In the genomic region with DNA sequence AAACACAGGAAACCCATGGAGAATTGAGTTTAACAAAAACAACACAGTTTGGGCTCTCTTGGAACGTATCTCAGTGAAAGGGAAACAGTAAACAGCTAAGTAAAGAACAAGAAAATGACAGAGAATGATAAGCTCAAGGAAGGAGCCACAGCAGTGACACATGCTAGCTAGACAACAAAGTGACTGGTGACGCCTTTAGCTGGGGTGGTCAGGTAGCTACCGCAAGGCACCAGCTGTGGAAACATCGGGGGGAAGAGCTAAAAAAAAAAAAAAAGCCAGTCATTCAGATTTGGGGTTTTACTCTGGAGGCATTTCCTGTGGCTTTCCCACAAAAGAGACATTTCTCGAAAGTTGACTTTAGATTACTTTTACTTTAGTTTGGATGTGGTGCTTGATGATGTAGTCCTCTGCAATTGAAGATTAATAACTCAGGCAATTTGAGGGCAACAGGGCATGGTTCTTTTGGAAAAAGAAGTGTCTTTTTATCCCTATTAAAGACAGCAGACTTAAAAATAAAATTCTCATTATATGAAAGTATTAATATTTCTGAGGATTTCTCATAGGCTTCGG, we compare ENCODE assay signal across 13 cellular contexts. TPM values are rescaled to one million over a fixed set of nuclear protein-coding genes. Genes with fewer than 3 reads are reported as not detected.
DNase-seq lines count a peak whose midpoint lies in the region; TF ChIP-seq lines count a peak whose summit lies in the region.
"Had no signal": no experiment of that assay in that cellular context is flagged by ENCODE, and none has a peak within 500 bp of the region (broad histone marks: within the 10 kb centered on the region; RNA-seq: fewer than 3 reads in every experiment).

No MANE protein-coding gene starts in this region.

- H3K27ac ChIP-seq in HEK293 (ENCODE audit: extremely low read depth, low read depth, low read length) = no peak overlapping the region
- no peak overlapping the region for H3K27ac ChIP-seq in ascending aorta
- H3K27ac ChIP-seq: colonic mucosa, neural progenitor cell had no signal

- intact Hi-C loops in ascending aorta (cut with DNase I) = no loop called here

- no peaks in the 10 kb centered on the region for H3K9me3 ChIP-seq in HEK293 (ENCODE audit: control insufficient read depth, insufficient read depth, low read depth, low read length)
- H3K9me3 ChIP-seq in ascending aorta = no peaks in the 10 kb centered on the region
- H3K9me3 ChIP-seq: colonic mucosa had no signal

- H3K4me3 ChIP-seq in HEK293 (ENCODE audit: low read depth, low read length) = no peak overlapping the region
- H3K4me3 ChIP-seq in ascending aorta = no peak overlapping the region
- H3K4me3 ChIP-seq: colonic mucosa, neural progenitor cell had no signal

- CTCF ChIA-PET in HEK293 (lab: Yijun Ruan, JAX) = no interaction called here

- POLR2A ChIA-PET in HEK293 (lab: Yijun Ruan, JAX) = no interaction called here

- DNase-seq in UCSD-AML1 (lab: John Stamatoyannopoulos, UW; ENCODE audit: unreplicated experiment) (peak; percentile 57), NCI-H2171 treated with DMSO at 0.1 percent for 48 hours (lab: John Stamatoyannopoulos, UW) (no peak), ascending aorta (ENCODE audit: low spot score in 2 of 2) (no peak), NCI-H2196 (lab: John Stamatoyannopoulos, UW; ENCODE audit: unreplicated experiment) (no peak), SHP77 treated with DMSO at 0.1 percent for 48 hours (lab: John Stamatoyannopoulos, UW) (no peak)
- peak; percentile 47 for DNase-seq in activated naive CD8-positive, alpha-beta T cell treated with anti-CD3 and anti-CD28 coated beads, Interleukin-2, amount 50 U/mL, for 16 hours (ENCODE audit: low read depth, low spot score)
- DNase-seq in stimulated activated CD8-positive, alpha-beta memory T cell treated with anti-CD3 and anti-CD28 coated beads, Interleukin-15, amount 100 ng/mL, for 48 hours (ENCODE audit: low read depth in 2 of 2) = peak; percentile 57 to 66
- DNase-seq: colonic mucosa; NCI-H2107; stimulated activated naive B cell treated with anti-CD40 and anti-IgM and Interleukin-4, amounts not matched to agents 10 μg/mL and 1 μg/mL and 100 μg/mL, for 72 hours had no signal

- H3K4me1 ChIP-seq in HEK293 (ENCODE audit: control insufficient read depth, insufficient read depth, low read length) (no peaks in the 10 kb centered on the region), ascending aorta (peaks cover 0 to 3% of the 10 kb centered on the region in 2 donors)

- TF ChIP-seq CTCF in HEK293 (tag by site-specific recombination; IDR thresholded peaks at IDR 0.05) (no peak), ascending aorta (IDR thresholded peaks at IDR 0.05) (no peak)

- H3K36me3 ChIP-seq in HEK293 (ENCODE audit: control insufficient read depth in 2 of 2, insufficient read depth in 1 of 2, low read length in 2 of 2) (no peaks in the 10 kb centered on the region), ascending aorta (no peaks in the 10 kb centered on the region)
- H3K36me3 ChIP-seq: colonic mucosa, neural progenitor cell had no signal

- H3K27me3 ChIP-seq in ascending aorta = no peaks in the 10 kb centered on the region
- H3K27me3 ChIP-seq: colonic mucosa had no signal

TF ChIP-seq in HEK293, 187 proteins besides CTCF, POLR2A, EP300 and RAD21:
- TF ChIP-seq ZNF560 (tag by site-specific recombination; IDR thresholded peaks at IDR 0.05; ENCODE audit: borderline replicate concordance) (no peak), ZNF664 (tag by site-specific recombination; IDR thresholded peaks at IDR 0.05) (0 out of 2 replicates have a peak, but pooled peaks have one; percentile 6), ZNF654 (tag by site-specific recombination; IDR thresholded peaks at IDR 0.05; ENCODE audit: low read depth) (no peak), ZNF146 (tag by site-specific recombination; IDR thresholded peaks at IDR 0.05) (no peak)

RNA-seq across cellular contexts. Expression of gene FHAD1, which starts 2.1 kb away (rescaled TPM):
- total RNA-seq in ascending aorta = not detected
- total RNA-seq: T-helper 1 cell treated with Interleukin-12 subunit alpha and Interleukin-12 subunit beta and Interleukin-4 antibody, amounts not matched to agents 30 ng/mL and 1 ng/mL, for 36 hours had no signal

Comparison
In these comparisons a context has a peak if more than half of its experiments do, and no peak if none do; other contexts are left out.
1. DNase-seq: peak in UCSD-AML1 (single experiment), activated naive CD8-positive, alpha-beta T cell treated with anti-CD3 and anti-CD28 coated beads, Interleukin-2, amount 50 U/mL, for 16 hours (single experiment) and stimulated activated CD8-positive, alpha-beta memory T cell treated with anti-CD3 and anti-CD28 coated beads, Interleukin-15, amount 100 ng/mL, for 48 hours (2 of 2); none in NCI-H2171 treated with DMSO at 0.1 percent for 48 hours (single experiment), ascending aorta (0 of 2), NCI-H2196 (single experiment) and SHP77 treated with DMSO at 0.1 percent for 48 hours (single experiment).